2 cellular contexts compared by ENCODE assay signal in the genomic region with DNA sequence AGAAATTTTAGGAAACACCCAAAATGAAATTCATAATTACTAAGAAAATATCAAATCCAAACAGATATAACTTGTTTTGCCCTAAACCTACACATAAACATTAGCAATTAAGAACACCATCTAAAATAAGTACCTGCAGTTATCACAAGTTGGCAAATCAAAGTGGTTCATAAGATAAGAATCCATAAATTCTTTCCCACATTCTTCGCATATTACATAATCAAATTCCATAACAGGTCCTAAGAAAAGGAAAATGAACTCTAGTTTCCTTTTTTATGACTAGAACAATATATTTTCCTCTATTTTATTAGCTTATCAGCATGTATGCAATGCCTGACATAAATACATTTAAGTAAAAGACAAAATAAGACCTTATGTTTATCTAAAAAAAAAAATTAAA.
TF ChIP-seq lines count a peak whose summit lies in the region.

No MANE protein-coding gene starts in this region.

TF ChIP-seq in A549, 52 proteins besides CTCF, POLR2A, EP300 and RAD21 (continued from another document):
- TF ChIP-seq, protein P1, sequence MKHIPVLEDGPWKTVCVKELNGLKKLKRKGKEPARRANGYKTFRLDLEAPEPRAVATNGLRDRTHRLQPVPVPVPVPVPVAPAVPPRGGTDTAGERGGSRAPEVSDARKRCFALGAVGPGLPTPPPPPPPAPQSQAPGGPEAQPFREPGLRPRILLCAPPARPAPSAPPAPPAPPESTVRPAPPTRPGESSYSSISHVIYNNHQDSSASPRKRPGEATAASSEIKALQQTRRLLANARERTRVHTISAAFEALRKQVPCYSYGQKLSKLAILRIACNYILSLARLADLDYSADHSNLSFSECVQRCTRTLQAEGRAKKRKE (CRISPR knock-in tag; IDR thresholded peaks at IDR 0.05; ENCODE audit: low read depth) = no peak
TF ChIP-seq in A549: peak in this region for 1.

TF ChIP-seq in HEK293, 187 proteins besides CTCF, POLR2A, EP300 and RAD21 (continued from another document):
- TF ChIP-seq ZNF214 (tag by site-specific recombination; IDR thresholded peaks at IDR 0.05; ENCODE audit: borderline replicate concordance) (no peak), WT1 (tag by site-specific recombination; IDR thresholded peaks at IDR 0.05) (no peak), HOXA7 (CRISPR knock-in tag; IDR thresholded peaks at IDR 0.05; ENCODE audit: borderline replicate concordance) (no peak), ZNF112 (tag by site-specific recombination; IDR thresholded peaks at IDR 0.05) (no peak), ZNF223 (tag by site-specific recombination; IDR thresholded peaks at IDR 0.05) (no peak)
